ENCODE assay signal across 8 cellular contexts in the genomic region with DNA sequence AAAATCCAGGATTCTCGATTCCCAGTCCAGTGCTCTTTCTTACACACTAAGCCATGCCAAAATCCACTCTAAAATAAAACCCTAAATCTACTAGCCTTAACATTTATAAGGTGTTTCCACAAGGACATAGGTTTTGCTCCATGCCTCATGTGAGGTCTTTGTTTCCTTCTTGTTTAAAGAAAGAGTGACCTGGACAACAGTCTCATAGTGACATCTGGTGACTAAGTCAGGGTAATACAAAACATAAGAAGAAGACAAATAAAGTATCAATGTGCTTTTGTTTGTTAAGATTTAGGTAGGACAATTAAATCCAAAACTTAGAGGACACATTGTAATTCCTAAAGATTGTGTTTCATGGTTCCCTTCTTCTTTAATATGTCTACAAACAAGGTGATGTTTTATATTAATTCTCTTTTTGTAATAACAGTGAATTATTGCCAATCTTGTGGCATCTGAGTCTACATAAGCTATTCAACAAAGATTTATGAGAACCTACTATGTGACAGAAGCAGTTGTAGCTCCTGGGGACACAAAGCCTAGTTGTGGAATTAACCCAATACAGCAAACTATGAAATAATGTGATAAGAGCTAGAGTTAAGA.
DNase-seq lines count a peak whose midpoint lies in the region; ATAC-seq, FAIRE-seq and TF ChIP-seq lines count a peak whose summit lies in the region.
"Not testable (repeated sequence)": the region's sequence is repeated elsewhere in the genome, so short reads cannot be mapped to it uniquely, and the experiment has no call there.

No MANE protein-coding gene starts in this region.

- not testable (repeated sequence) for H3K27ac ChIP-seq in left lung; parathyroid adenoma; aorta (ENCODE audit: low read depth in 1 of 2, low read length in 2 of 2)

- WGBS in aorta, 2 donors, result 3 to 9% methylated on average over 1 of the region's 1 CpG

- not testable (repeated sequence) for H3K27ac Mint-ChIP-seq in MCF 10A (ENCODE audit: low read depth, unreplicated experiment)

- ATAC-seq in GM19395 (IDR thresholded peaks at IDR 0.05; ENCODE audit: unreplicated experiment) (peak; percentile 42), left lung (peak; percentile 85), aorta (ENCODE audit: low FRiP score) (peak; percentile 86)

- H3K9ac ChIP-seq in parathyroid adenoma, result not testable (repeated sequence)

- H3K4me3 ChIP-seq in fibroblast of pulmonary artery (replicated peaks; ENCODE audit: low read depth, low read length); left lung; parathyroid adenoma (ENCODE audit: low read depth, low read length); aorta (ENCODE audit: low read length in 2 of 2): not testable (repeated sequence)

- DNase-seq in NCI-H1105 treated with DMSO at 0.1 percent for 48 hours (lab: John Stamatoyannopoulos, UW) (peak; percentile 15), fibroblast of pulmonary artery (ENCODE audit: low read depth) (peak; percentile 35)
- not testable (repeated sequence) for DNase-seq in RCC 7860 (ENCODE audit: low spot score); MCF 10A (ENCODE audit: unreplicated experiment); left lung; aorta

- BruUV-seq in MCF 10A (replicated peaks; lab: Mats Ljungman, UMichigan), result not testable (repeated sequence)

- H3K36me3 Mint-ChIP-seq in MCF 10A (ENCODE audit: insufficient read depth, unreplicated experiment), result not testable (repeated sequence)

- not testable (repeated sequence) for H3K27me3 ChIP-seq in left lung; parathyroid adenoma (ENCODE audit: control insufficient read depth, insufficient read depth, low read length); aorta (ENCODE audit: control insufficient read depth in 1 of 2, insufficient read depth in 2 of 2, low read length in 1 of 2)

- not testable (repeated sequence) for H3K4me1 Mint-ChIP-seq in MCF 10A (ENCODE audit: insufficient read depth, unreplicated experiment)

- peak; percentile 14 for FAIRE-seq in RCC 7860 (lab: Jason Lieb, UNC)

- H2AFZ ChIP-seq in parathyroid adenoma, result peak overlapping the region; percentile 61

- TF ChIP-seq CTCF in MCF 10A (IDR thresholded peaks at IDR 0.05; ENCODE audit: unreplicated experiment) (peak; percentile 35), fibroblast of pulmonary artery (IDR thresholded peaks at IDR 0.05; ENCODE audit: low read length, missing control alignments) (peak; percentile 35), parathyroid adenoma (IDR thresholded peaks at IDR 0.05) (peak; percentile 45)
- TF ChIP-seq CTCF in left lung (IDR thresholded peaks at IDR 0.05), result not testable (repeated sequence)

- H3K9me3 ChIP-seq in left lung; parathyroid adenoma (ENCODE audit: control insufficient read depth, low read length); aorta (ENCODE audit: control insufficient read depth, low read length): not testable (repeated sequence)

- H3K4me2 ChIP-seq in parathyroid adenoma (ENCODE audit: low read length), result not testable (repeated sequence)

- CTCF ChIA-PET in MCF 10A (lab: Yijun Ruan, JAX), result not testable (repeated sequence)

- intact Hi-C loops in MCF 10A (cut with micrococcal nuclease) (loop anchor here (5.0 kb wide), 1 partner anchor 520 kb away; no protein-coding TSS in a partner anchor), aorta (cut with DNase I) (loop anchor here (5.0 to 10.0 kb wide), 3 partner anchors 122 to 522 kb away; a partner anchor contains a TSS)
- intact Hi-C loops in left lung (cut with DNase I), result not testable (repeated sequence)

- H3K9me3 Mint-ChIP-seq in MCF 10A (ENCODE audit: unreplicated experiment), result not testable (repeated sequence)

- H3K4me1 ChIP-seq in left lung; parathyroid adenoma; aorta (ENCODE audit: control insufficient read depth in 1 of 2, insufficient read depth in 2 of 2, low read length in 2 of 2): not testable (repeated sequence)

- POLR2A ChIA-PET in MCF 10A (lab: Yijun Ruan, JAX), result not testable (repeated sequence)

- not testable (repeated sequence) for H3K79me2 ChIP-seq in parathyroid adenoma

- H3K36me3 ChIP-seq in left lung; parathyroid adenoma (ENCODE audit: control insufficient read depth, insufficient read depth, low read length); aorta (ENCODE audit: control insufficient read depth in 1 of 2, insufficient read depth in 2 of 2, low read length in 1 of 2): not testable (repeated sequence)

- H3K4me3 Mint-ChIP-seq in MCF 10A (ENCODE audit: unreplicated experiment), result not testable (repeated sequence)

- H3K27me3 Mint-ChIP-seq in MCF 10A (ENCODE audit: insufficient read depth, unreplicated experiment), result peaks cover 36% of the 10 kb centered on the region
